8 cellular contexts compared by ENCODE assay signal in genomic region chr16:69481901-69482341, GRCh38. TPM values are rescaled to one million over a fixed set of nuclear protein-coding genes. Genes with fewer than 3 reads are reported as not detected.
DNase-seq lines count a peak whose midpoint lies in the region; ATAC-seq and TF ChIP-seq lines count a peak whose summit lies in the region.

No MANE protein-coding gene starts in this region.

- intact Hi-C loops in spleen (cut with DNase I; ENCODE audit: low total_unique reads) = no loop called here

- WGBS in spleen, 5 donors = 31 to 68% (median 48%) methylated on average over 11 to 12 of the region's 12 CpGs

- DNase-seq in brain microvascular endothelial cell = peak; percentile 29
- peak in 49 of 51 donors; percentile 9 to 84 (median 61) for DNase-seq in hypothalamus (lab: John Stamatoyannopoulos, UW)
- peak; percentile 85 for DNase-seq in spleen
- no peak for DNase-seq in OCI-M1 (lab: John Stamatoyannopoulos, UW)
- DNase-seq in stimulated activated CD4-positive, alpha-beta T cell treated with anti-CD3 and anti-CD28 coated beads, Interleukin-2, amount 100 ng/mL, for 24 hours = no peak

- H3K4me1 ChIP-seq in HEK293 (ENCODE audit: control insufficient read depth, insufficient read depth, low read length) (0 out of 2 replicates have a peak, but pooled peaks cover 3% of the 10 kb centered on the region), spleen (peaks cover 0 to 17% (median 6%) of the 10 kb centered on the region in 6 donors)

- H3K9me3 ChIP-seq in HEK293 (ENCODE audit: control insufficient read depth, insufficient read depth, low read depth, low read length) (no peaks in the 10 kb centered on the region), spleen (no peaks in the 10 kb centered on the region)

- in situ Hi-C loops in brain microvascular endothelial cell (cut with HindIII; ENCODE audit: low pct_ligation_motif_present, low sequenced_read_pairs) = no loop called here

- H3K4me3 ChIP-seq in HEK293 (ENCODE audit: low read depth, low read length) = no peak overlapping the region
- H3K4me3 ChIP-seq in brain microvascular endothelial cell (ENCODE audit: low read depth, low read length) = no peak overlapping the region
- no peak overlapping the region for H3K4me3 ChIP-seq in spleen

- no peaks in the 10 kb centered on the region for H3K27me3 ChIP-seq in brain microvascular endothelial cell (replicated peaks)
- no peaks in the 10 kb centered on the region for H3K27me3 ChIP-seq in spleen (replicated peaks in 1 of 7)

- POLR2A ChIA-PET in HEK293 (lab: Yijun Ruan, JAX) = interaction anchor here (0.7 to 0.8 kb wide), 2 partner anchors 9 to 49 kb away, joined by 3 read pairs; no protein-coding TSS in a partner anchor

- ATAC-seq in GM19035 (IDR thresholded peaks at IDR 0.05; ENCODE audit: unreplicated experiment) (no peak), HG02885 (IDR thresholded peaks at IDR 0.05; ENCODE audit: poor library complexity, unreplicated experiment) (no peak)

- H3K36me3 ChIP-seq in HEK293 (ENCODE audit: control insufficient read depth in 2 of 2, insufficient read depth in 1 of 2, low read length in 2 of 2) (no peaks in the 10 kb centered on the region), brain microvascular endothelial cell (replicated peaks) (no peaks in the 10 kb centered on the region), spleen (no peaks in the 10 kb centered on the region)

- CTCF ChIA-PET in HEK293 (lab: Yijun Ruan, JAX) = interaction anchor here (1.2 kb wide), 1 partner anchor 78 kb away, joined by 3 read pairs; no protein-coding TSS in a partner anchor

- H3K27ac ChIP-seq in HEK293 (ENCODE audit: extremely low read depth, low read depth, low read length) (peak overlapping the region; percentile 8; the same call in 1 of the 2 replicates), brain microvascular endothelial cell (no peak overlapping the region), spleen (peak overlapping the region; percentile 66 to 86 (median 79))

- TF ChIP-seq CTCF in HEK293 (tag by site-specific recombination; IDR thresholded peaks at IDR 0.05) (no peak), brain microvascular endothelial cell (IDR thresholded peaks at IDR 0.05; ENCODE audit: low read depth, low read length, missing control alignments) (no peak), spleen (IDR thresholded peaks at IDR 0.05 in 8 of 11, conservative IDR thresholded peaks at IDR 0.05 in 3 of 11) (peak in 4 of 11 experiments; percentile 6 to 19 (median 12))

- TF ChIP-seq POLR2A in spleen (IDR thresholded peaks at IDR 0.05) = no peak

TF ChIP-seq in HEK293, 187 proteins besides CTCF, POLR2A, EP300 and RAD21:
- TF ChIP-seq ZNF580 (tag by site-specific recombination; IDR thresholded peaks at IDR 0.05) (no peak), ZNF747 (tag by site-specific recombination; IDR thresholded peaks at IDR 0.05) (no peak), ZSCAN16 (tag by site-specific recombination; IDR thresholded peaks at IDR 0.05) (no peak), ZSCAN30 (tag by site-specific recombination; IDR thresholded peaks at IDR 0.05) (no peak), ZNF585B (tag by site-specific recombination; IDR thresholded peaks at IDR 0.05) (no peak), ZNF16 (tag by site-specific recombination; IDR thresholded peaks at IDR 0.05; ENCODE audit: low read depth) (no peak)

RNA-seq across cellular contexts. Expression of gene CYB5B, which starts 57.5 kb away (rescaled TPM):
- total RNA-seq in spleen = 10 to 100 TPM; 45.2 to 80.5 (median 71.3) TPM
- 10 to 100 TPM; 36.8 to 61.8 (median 53.3) TPM for polyA plus RNA-seq in spleen

Comparison
In these comparisons a context has a peak if more than half of its experiments do, and no peak if none do; other contexts are left out.
1. DNase-seq: peak in brain microvascular endothelial cell (single experiment), hypothalamus (49 of 51) and spleen (single experiment); none in OCI-M1 (single experiment) and stimulated activated CD4-positive, alpha-beta T cell treated with anti-CD3 and anti-CD28 coated beads, Interleukin-2, amount 100 ng/mL, for 24 hours (0 of 2).